Comparison of ENCODE assay signal across 1 cellular context in the genomic region with DNA sequence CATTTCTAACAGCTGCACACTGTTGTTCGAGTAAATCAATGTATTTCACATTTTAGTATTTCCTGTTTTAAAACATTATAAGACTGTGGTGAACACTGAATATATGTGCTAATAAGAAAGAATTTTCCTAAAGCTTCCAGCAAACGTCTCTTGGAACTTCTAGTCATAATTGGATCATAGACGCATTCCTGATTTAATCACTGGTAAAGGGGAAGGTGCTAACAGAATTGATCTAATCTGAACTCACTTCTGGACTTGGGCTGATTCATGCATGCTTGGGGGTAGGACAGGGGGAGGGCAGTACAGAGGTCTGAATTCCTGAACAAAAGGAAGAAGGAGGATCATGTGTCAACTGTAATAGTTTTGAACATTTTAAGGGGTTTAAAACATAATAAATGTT.
TF ChIP-seq lines count a peak whose summit lies in the region.

No MANE protein-coding gene starts in this region.

TF ChIP-seq in endothelial cell of umbilical vein, 7 proteins besides CTCF, POLR2A, EP300 and RAD21 (continued from another document):
- no peak for TF ChIP-seq EZH2 (IDR thresholded peaks at IDR 0.05; ENCODE audit: borderline replicate concordance, low read depth, low read length, severe bottlenecking)
- peak; percentile 99 for TF ChIP-seq GATA2 (IDR thresholded peaks at IDR 0.05; ENCODE audit: insufficient read depth, insufficient read length, low read depth, low read length)
- peak; percentile 51 for TF ChIP-seq MYC (IDR thresholded peaks at IDR 0.05; ENCODE audit: low read depth, low read length)
- peak; percentile 90 for TF ChIP-seq FOS (IDR thresholded peaks at IDR 0.05; ENCODE audit: borderline replicate concordance, insufficient read depth, low read length)
- TF ChIP-seq MAX (IDR thresholded peaks at IDR 0.05; ENCODE audit: insufficient read depth, insufficient read length), result no peak
- peak; percentile 50 for TF ChIP-seq JUN (IDR thresholded peaks at IDR 0.05; ENCODE audit: borderline replicate concordance, insufficient read depth, insufficient read length, low read depth)
